In genomic region chr12:51922762-51923505, GRCh38 we compare ENCODE assay signal across 10 cellular contexts. TPM values are rescaled to one million over a fixed set of nuclear protein-coding genes. Genes with fewer than 3 reads are reported as not detected.
A peak's percentile ranks its signal among the peaks of the same experiment; 100 is the strongest.
DNase-seq lines count a peak whose midpoint lies in the region; ATAC-seq and TF ChIP-seq lines count a peak whose summit lies in the region.
"Had no signal": no experiment of that assay in that cellular context is flagged by ENCODE, and none has a peak within 500 bp of the region (broad histone marks: within the 10 kb centered on the region; RNA-seq: fewer than 3 reads in every experiment).

No MANE protein-coding gene starts in this region.

- no peaks in the 10 kb centered on the region for H3K27me3 Mint-ChIP-seq in activated CD4-positive, alpha-beta T cell treated with anti-CD3 and anti-CD28 coated beads, Interleukin-2, amount 10 ng/mL, durations not matched to agents 7 days and 5 days
- H3K27me3 Mint-ChIP-seq: activated naive CD8-positive, alpha-beta T cell had no signal

- H3K27me3 ChIP-seq in cardiac muscle cell (no peaks in the 10 kb centered on the region), gastrocnemius medialis (no peaks in the 10 kb centered on the region)

- no peaks in the 10 kb centered on the region for H3K9me3 ChIP-seq in cardiac muscle cell (ENCODE audit: low read depth)
- H3K9me3 ChIP-seq in gastrocnemius medialis = no peaks in the 10 kb centered on the region

- H3K27ac ChIP-seq in cardiac muscle cell = no peak overlapping the region
- H3K27ac ChIP-seq in gastrocnemius medialis = peak overlapping the region; percentile 61 to 76 (median 67)

- POLR2A ChIA-PET in activated CD4-positive, alpha-beta T cell treated with anti-CD3 and anti-CD28 coated beads, Interleukin-2, amount 10 ng/mL, durations not matched to agents 7 days and 5 days (lab: Charles Lee) = no interaction called here

- intact Hi-C loops in gastrocnemius medialis (cut with DNase I; ENCODE audit: low total_unique reads) = loop anchor here (2.0 kb wide), 1 partner anchor 28 kb away; no protein-coding TSS in a partner anchor

- no peaks in the 10 kb centered on the region for H3K36me3 Mint-ChIP-seq in activated CD4-positive, alpha-beta T cell treated with anti-CD3 and anti-CD28 coated beads, Interleukin-2, amount 10 ng/mL, durations not matched to agents 7 days and 5 days (ENCODE audit: low read depth)
- H3K36me3 Mint-ChIP-seq: activated naive CD8-positive, alpha-beta T cell had no signal

- H3K9me3 Mint-ChIP-seq in activated CD4-positive, alpha-beta T cell treated with anti-CD3 and anti-CD28 coated beads, Interleukin-2, amount 10 ng/mL, durations not matched to agents 7 days and 5 days = no peaks in the 10 kb centered on the region

- no peak for TF ChIP-seq POLR2A in gastrocnemius medialis (IDR thresholded peaks at IDR 0.05)

- CTCF ChIA-PET in activated CD4-positive, alpha-beta T cell treated with anti-CD3 and anti-CD28 coated beads, Interleukin-2, amount 10 ng/mL, durations not matched to agents 7 days and 5 days (lab: Charles Lee) = interaction anchor here (0.6 to 2.5 kb wide), 6 partner anchors 11 to 102 kb away, joined by 3 to 8 read pairs (median 7); partner anchors contain the start of gene ACVRL1

- H3K4me3 ChIP-seq in cardiac muscle cell = no peak overlapping the region
- peak overlapping the region; percentile 5 to 32 (median 18) for H3K4me3 ChIP-seq in gastrocnemius medialis

- H3K36me3 ChIP-seq in cardiac muscle cell (no peaks in the 10 kb centered on the region), gastrocnemius medialis (no peaks in the 10 kb centered on the region)

- TF ChIP-seq CTCF in cardiac muscle cell (IDR thresholded peaks at IDR 0.05; ENCODE audit: low read depth, low read length) = peak; percentile 18
- no peak for TF ChIP-seq CTCF in gastrocnemius medialis (IDR thresholded peaks at IDR 0.05 in 4 of 5, conservative IDR thresholded peaks at IDR 0.05 in 1 of 5)

- no peak overlapping the region for H3K4me3 Mint-ChIP-seq in activated CD4-positive, alpha-beta T cell treated with anti-CD3 and anti-CD28 coated beads, Interleukin-2, amount 10 ng/mL, durations not matched to agents 7 days and 5 days
- H3K4me3 Mint-ChIP-seq: activated naive CD8-positive, alpha-beta T cell had no signal

- H3K27ac Mint-ChIP-seq in activated CD4-positive, alpha-beta T cell treated with anti-CD3 and anti-CD28 coated beads, Interleukin-2, amount 10 ng/mL, durations not matched to agents 7 days and 5 days = no peak overlapping the region
- H3K27ac Mint-ChIP-seq: activated naive CD8-positive, alpha-beta T cell had no signal

- DNase-seq in ELF-1 (ENCODE audit: low read depth, low spot score) = peak; percentile 30
- DNase-seq in SIG-M5 (lab: John Stamatoyannopoulos, UW) = peak; percentile 71
- DNase-seq in cardiac muscle cell (ENCODE audit: low read depth in 1 of 2, low spot score in 1 of 2) = peak in 1 of 2 donors; percentile 87
- peak; percentile 41 to 65 for DNase-seq in gastrocnemius medialis
- no peak for DNase-seq in activated CD4-positive, alpha-beta T cell treated with anti-CD3 and anti-CD28 coated beads, Interleukin-2, amount 10 ng/mL, durations not matched to agents 7 days and 5 days
- no peak for DNase-seq in COR-L47 (lab: John Stamatoyannopoulos, UW)
- no peak for DNase-seq in activated gamma-delta T cell treated with Interleukin-2 at 50 U/mL for 16 hours
- DNase-seq: NCI-H1105 had no signal

- ATAC-seq in gastrocnemius medialis (peak; percentile 55 to 63), GM21515 (IDR thresholded peaks at IDR 0.05; ENCODE audit: unreplicated experiment) (no peak)

- H3K4me1 ChIP-seq in cardiac muscle cell (ENCODE audit: low read depth) (peaks cover 38% of the 10 kb centered on the region), gastrocnemius medialis (peaks cover 36 to 56% of the 10 kb centered on the region in 2 donors)

- H3K4me1 Mint-ChIP-seq in activated CD4-positive, alpha-beta T cell treated with anti-CD3 and anti-CD28 coated beads, Interleukin-2, amount 10 ng/mL, durations not matched to agents 7 days and 5 days = peaks cover 6% of the 10 kb centered on the region

- in situ Hi-C loops in gastrocnemius medialis (cut with MboI; ENCODE audit: low sequenced_read_pairs in 4 of 4) = loop anchor here in 1 of 4 donors (10.0 kb wide), 1 partner anchor 52 kb away; no protein-coding TSS in a partner anchor

RNA-seq across cellular contexts. Expression of gene ACVRL1, which starts 15.6 kb away (rescaled TPM):
- total RNA-seq in cardiac muscle cell = 0.81 and 5.5 TPM in 2 replicates
- 2.5 TPM in 1 of 2 replicates, not detected in the other for polyA plus RNA-seq in cardiac muscle cell
- total RNA-seq in gastrocnemius medialis = 10 to 100 TPM; 37.1 to 53.5 (median 43.3) TPM
- total RNA-seq in activated CD4-positive, alpha-beta T cell treated with anti-CD3 and anti-CD28 coated beads, Interleukin-2, amount 10 ng/mL, durations not matched to agents 7 days and 5 days = not detected

RNA-seq across cellular contexts. Expression of gene ACVR1B, which starts 28.6 kb away (rescaled TPM):
- 38.1 and 46.4 TPM in 2 replicates for total RNA-seq in cardiac muscle cell
- 11.9 and 12.5 TPM in 2 replicates for polyA plus RNA-seq in cardiac muscle cell
- total RNA-seq in gastrocnemius medialis = 10 to 100 TPM in 3 of 4 donors, 1 to 10 TPM in 1; 8.7 to 15.9 (median 10.1) TPM
- 1 to 10 TPM; 5.5 to 5.7 TPM for total RNA-seq in activated CD4-positive, alpha-beta T cell treated with anti-CD3 and anti-CD28 coated beads, Interleukin-2, amount 10 ng/mL, durations not matched to agents 7 days and 5 days

RNA-seq across cellular contexts. Expression of gene ANKRD33, which starts 35.0 kb away (rescaled TPM):
- total RNA-seq in cardiac muscle cell (0.30 TPM in 1 of 2 replicates, not detected in the other), gastrocnemius medialis (not detected)
- 1.2 TPM in 1 of 2 replicates, not detected in the other for polyA plus RNA-seq in cardiac muscle cell
- total RNA-seq in activated CD4-positive, alpha-beta T cell treated with anti-CD3 and anti-CD28 coated beads, Interleukin-2, amount 10 ng/mL, durations not matched to agents 7 days and 5 days = not detected

Comparison
In these comparisons a context has a peak if more than half of its experiments do, and no peak if none do; other contexts are left out.
1. DNase-seq: peak in ELF-1 (single experiment), SIG-M5 (single experiment) and gastrocnemius medialis (2 of 2); none in activated CD4-positive, alpha-beta T cell treated with anti-CD3 and anti-CD28 coated beads, Interleukin-2, amount 10 ng/mL, durations not matched to agents 7 days and 5 days (single experiment), COR-L47 (single experiment) and activated gamma-delta T cell treated with Interleukin-2 at 50 U/mL for 16 hours (single experiment).